Comparison of ENCODE assay signal across 14 cellular contexts in the genomic region with DNA sequence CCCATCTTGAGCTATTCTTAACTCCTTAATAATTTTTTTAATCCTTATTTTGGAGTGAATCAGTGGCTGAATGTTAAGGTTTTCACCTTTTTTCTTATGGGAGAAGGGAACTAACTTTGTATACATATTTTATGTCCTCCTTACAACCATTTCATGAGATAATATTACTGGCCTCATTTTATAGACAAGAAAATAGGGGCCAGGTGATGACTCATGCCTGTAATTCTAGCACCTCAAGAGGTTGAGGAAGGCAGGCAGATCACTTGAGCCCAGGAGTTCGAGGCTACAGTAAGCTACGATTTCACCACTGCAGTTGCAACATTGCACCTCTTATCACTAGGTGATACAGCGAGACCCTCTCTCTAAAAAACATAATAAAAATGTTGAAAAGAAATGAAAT.
DNase-seq lines count a peak whose midpoint lies in the region; ATAC-seq and TF ChIP-seq lines count a peak whose summit lies in the region.
"Had no signal": no experiment of that assay in that cellular context is flagged by ENCODE, and none has a peak within 500 bp of the region (broad histone marks: within the 10 kb centered on the region; RNA-seq: fewer than 3 reads in every experiment).

No MANE protein-coding gene starts in this region.

- no peak for ATAC-seq in left lobe of liver
- ATAC-seq: stimulated activated naive B cell treated with anti-CD40 and anti-IgM and Interleukin-4, amounts not matched to agents 10 μg/mL and 1 μg/mL and 100 μg/mL, for 72 hours had no signal

- H3K27ac ChIP-seq in colonic mucosa: no peak overlapping the region
- H3K27ac ChIP-seq: cardiac muscle cell, transverse colon had no signal

- H3K27me3 ChIP-seq in colonic mucosa: no peaks in the 10 kb centered on the region
- H3K27me3 ChIP-seq: cardiac muscle cell, transverse colon had no signal

- no peak overlapping the region for H3K9ac ChIP-seq in colonic mucosa (ENCODE audit: low read depth in 2 of 2, low read length in 2 of 2)

- intact Hi-C loops in colonic mucosa (cut with DNase I): no loop called here

- H3K36me3 ChIP-seq in colonic mucosa: peaks cover 10% of the 10 kb centered on the region

- DNase-seq in Daoy (ENCODE audit: low read depth) (peak; percentile 39), LNCaP clone FGC (ENCODE audit: low read depth) (peak; percentile 38), astrocyte of the hippocampus (ENCODE audit: low read depth, low spot score) (peak; percentile 22), foreskin fibroblast (peak; percentile 38 to 58), epidermal melanocyte (ENCODE audit: insufficient read length, low spot score) (no peak), colonic mucosa (no peak), left lobe of liver (ENCODE audit: low spot score) (no peak), NCI-H748 treated with DMSO at 0.1 percent for 48 hours (lab: John Stamatoyannopoulos, UW) (no peak)
- DNase-seq: activated effector memory CD4-positive, alpha-beta T cell treated with anti-CD3 and anti-CD28 coated beads, Interleukin-2, amount 50 U/mL, for 16 hours; AML-193; effector CD8-positive, alpha-beta T cell; stimulated activated naive B cell treated with anti-CD40 and anti-IgM and Interleukin-4, amounts not matched to agents 10 μg/mL and 1 μg/mL and 100 μg/mL, for 72 hours; transverse colon had no signal

- TF ChIP-seq CTCF in LNCaP clone FGC (IDR thresholded peaks at IDR 0.05; ENCODE audit: control insufficient read depth, extremely low read depth, insufficient read depth) (no peak), foreskin fibroblast (IDR thresholded peaks at IDR 0.05; ENCODE audit: low read depth, low read length) (no peak), colonic mucosa (IDR thresholded peaks at IDR 0.05) (no peak)

- no peak overlapping the region for H3K4me3 ChIP-seq in LNCaP clone FGC (ENCODE audit: low read depth, low read length)
- H3K4me3 ChIP-seq in foreskin fibroblast (ENCODE audit: low read depth in 1 of 2, low read length in 2 of 2): no peak overlapping the region
- H3K4me3 ChIP-seq in colonic mucosa: no peak overlapping the region
- H3K4me3 ChIP-seq: cardiac muscle cell, transverse colon had no signal

- H3K9me3 ChIP-seq in colonic mucosa: no peaks in the 10 kb centered on the region
- H3K9me3 ChIP-seq: transverse colon had no signal

- no peaks in the 10 kb centered on the region for H3K4me1 ChIP-seq in colonic mucosa

Comparison
In these comparisons a context has a peak if more than half of its experiments do, and no peak if none do; other contexts are left out.
1. DNase-seq: peak in Daoy (single experiment), LNCaP clone FGC (single experiment), astrocyte of the hippocampus (single experiment) and foreskin fibroblast (2 of 2); none in epidermal melanocyte (single experiment), colonic mucosa (single experiment), left lobe of liver (single experiment) and NCI-H748 treated with DMSO at 0.1 percent for 48 hours (single experiment).